Comparison of ENCODE assay signal across 9 cellular contexts in the genomic region with DNA sequence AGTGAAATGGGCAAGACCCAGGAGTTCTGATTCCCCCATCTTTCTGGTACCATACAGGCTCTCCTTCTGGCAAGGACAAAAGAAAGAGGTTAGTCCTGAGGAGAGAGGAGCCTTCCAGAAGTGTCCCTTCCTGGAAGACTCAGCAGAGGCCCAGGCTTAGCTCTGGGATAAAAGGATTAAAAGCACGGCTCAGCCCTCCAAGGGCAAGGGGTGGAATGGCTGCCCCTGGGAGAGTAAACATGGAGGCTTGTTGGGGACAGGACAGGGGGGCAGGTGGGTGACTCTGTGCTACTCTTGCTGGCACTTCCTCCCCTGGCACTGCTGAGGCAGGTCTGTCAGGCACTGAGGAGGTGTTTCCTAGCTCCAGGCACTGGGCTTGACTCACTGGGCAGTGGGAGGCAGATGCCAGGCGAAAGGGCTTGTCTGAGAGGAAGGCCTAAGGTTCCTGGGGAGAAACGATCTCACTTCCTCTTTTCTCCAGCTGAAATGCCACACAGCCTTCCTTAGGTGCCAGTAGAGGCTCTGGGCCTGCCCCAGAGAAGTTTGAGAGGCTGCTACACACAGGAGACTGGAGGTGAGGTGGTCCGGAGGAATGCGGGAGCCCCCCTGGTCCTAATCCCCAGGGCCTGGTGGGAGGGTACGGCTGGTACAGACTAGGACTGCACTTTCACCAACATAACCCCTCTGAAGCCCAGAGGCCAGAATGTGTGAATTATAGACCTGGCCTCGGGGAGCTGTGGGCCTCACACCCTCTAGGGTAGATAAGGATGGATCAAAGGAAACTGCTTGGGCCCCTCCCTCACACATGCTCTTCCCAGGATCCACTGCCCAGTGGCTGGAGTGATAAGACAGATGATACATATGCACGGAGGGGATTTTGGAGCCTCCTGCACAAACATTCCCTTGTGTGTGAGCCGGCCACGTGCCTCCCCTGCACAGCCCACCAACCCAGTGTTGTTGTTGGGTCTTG.
A peak's percentile ranks its signal among the peaks of the same experiment; 100 is the strongest.
DNase-seq lines count a peak whose midpoint lies in the region; ATAC-seq and TF ChIP-seq lines count a peak whose summit lies in the region.
"Had no signal": no experiment of that assay in that cellular context is flagged by ENCODE, and none has a peak within 500 bp of the region (broad histone marks: within the 10 kb centered on the region; RNA-seq: fewer than 3 reads in every experiment).

No MANE protein-coding gene starts in this region.

- no peak overlapping the region for H2AFZ ChIP-seq in smooth muscle cell (ENCODE audit: low read depth)

- H3K27ac ChIP-seq in SJCRH30 = peak overlapping the region; percentile 76
- peak overlapping the region; percentile 81 for H3K27ac ChIP-seq in smooth muscle cell (ENCODE audit: low read depth)
- no peak overlapping the region for H3K27ac ChIP-seq in aorta (ENCODE audit: low read depth in 1 of 2, low read length in 2 of 2)
- H3K27ac ChIP-seq: thoracic aorta had no signal

- H3K4me1 ChIP-seq in SJCRH30 (peaks cover 62% of the 10 kb centered on the region), smooth muscle cell (ENCODE audit: low read depth) (peaks cover 21% of the 10 kb centered on the region), aorta (ENCODE audit: control insufficient read depth in 1 of 2, insufficient read depth in 2 of 2, low read length in 2 of 2) (no peaks in the 10 kb centered on the region)

- intact Hi-C loops in aorta (cut with DNase I) = no loop called here

- WGBS in smooth muscle cell (ENCODE audit: low lambda C conversion rate) = 39% methylated on average over 10 of the region's 10 CpGs
- WGBS in aorta, 2 donors = 84 to 88% methylated on average over 10 of the region's 10 CpGs

- TF ChIP-seq CTCF in smooth muscle cell (IDR thresholded peaks at IDR 0.05; ENCODE audit: borderline replicate concordance, insufficient read depth, poor library complexity, severe bottlenecking) = no peak

- no peaks in the 10 kb centered on the region for H3K9me3 ChIP-seq in SJCRH30 (replicated peaks)
- H3K9me3 ChIP-seq in smooth muscle cell (replicated peaks; ENCODE audit: low read depth) = no peaks in the 10 kb centered on the region
- no peaks in the 10 kb centered on the region for H3K9me3 ChIP-seq in aorta (ENCODE audit: control insufficient read depth, low read length)
- H3K9me3 ChIP-seq: thoracic aorta had no signal

- H3K4me3 ChIP-seq in SJCRH30 = no peak overlapping the region
- no peak overlapping the region for H3K4me3 ChIP-seq in smooth muscle cell
- H3K4me3 ChIP-seq in aorta (ENCODE audit: low read length in 2 of 2) = no peak overlapping the region
- H3K4me3 ChIP-seq: thoracic aorta had no signal

- ATAC-seq in esophagus mucosa (peak; percentile 51), aorta (ENCODE audit: low FRiP score) (no peak)

- peak overlapping the region; percentile 71 for H3K4me2 ChIP-seq in smooth muscle cell

- H4K20me1 ChIP-seq in smooth muscle cell (ENCODE audit: low read depth) = no peaks in the 10 kb centered on the region

- H3K79me2 ChIP-seq in smooth muscle cell (ENCODE audit: low read depth) = no peaks in the 10 kb centered on the region

- H3K9ac ChIP-seq in smooth muscle cell (ENCODE audit: low read depth) = peak overlapping the region; percentile 38

- peaks cover 5% of the 10 kb centered on the region for H3F3A ChIP-seq in smooth muscle cell (ENCODE audit: low read depth)

- H3K36me3 ChIP-seq in SJCRH30 (no peaks in the 10 kb centered on the region), smooth muscle cell (ENCODE audit: low read depth) (no peaks in the 10 kb centered on the region), aorta (ENCODE audit: control insufficient read depth in 1 of 2, insufficient read depth in 2 of 2, low read length in 1 of 2) (no peaks in the 10 kb centered on the region)
- H3K36me3 ChIP-seq: thoracic aorta had no signal

- H3K27me3 ChIP-seq in SJCRH30 (no peaks in the 10 kb centered on the region), smooth muscle cell (ENCODE audit: low read depth) (no peaks in the 10 kb centered on the region), aorta (ENCODE audit: control insufficient read depth in 1 of 2, insufficient read depth in 2 of 2, low read length in 1 of 2) (no peaks in the 10 kb centered on the region)

- DNase-seq in Kasumi-1 (lab: John Stamatoyannopoulos, UW) = peak; percentile 38 to 60
- DNase-seq in SJCRH30 = peak; percentile 68 to 82
- DNase-seq in smooth muscle cell (lab: John Stamatoyannopoulos, UW; ENCODE audit: unreplicated experiment) = no peak
- no peak for DNase-seq in aorta
- no peak for DNase-seq in NCI-H446 treated with DMSO at 0.1 percent for 48 hours (lab: John Stamatoyannopoulos, UW)
- no peak for DNase-seq in NCI-H524 (lab: John Stamatoyannopoulos, UW)
- DNase-seq: T-helper 1 cell had no signal

Comparison
In these comparisons a context has a peak if more than half of its experiments do, and no peak if none do; other contexts are left out.
1. DNase-seq: peak in Kasumi-1 (2 of 2) and SJCRH30 (2 of 2); none in smooth muscle cell (single experiment), aorta (0 of 2), NCI-H446 treated with DMSO at 0.1 percent for 48 hours (single experiment) and NCI-H524 (0 of 2).
2. H3K27ac ChIP-seq: peak in SJCRH30 (single experiment) and smooth muscle cell (single experiment); none in aorta (0 of 2).